In the genomic region with DNA sequence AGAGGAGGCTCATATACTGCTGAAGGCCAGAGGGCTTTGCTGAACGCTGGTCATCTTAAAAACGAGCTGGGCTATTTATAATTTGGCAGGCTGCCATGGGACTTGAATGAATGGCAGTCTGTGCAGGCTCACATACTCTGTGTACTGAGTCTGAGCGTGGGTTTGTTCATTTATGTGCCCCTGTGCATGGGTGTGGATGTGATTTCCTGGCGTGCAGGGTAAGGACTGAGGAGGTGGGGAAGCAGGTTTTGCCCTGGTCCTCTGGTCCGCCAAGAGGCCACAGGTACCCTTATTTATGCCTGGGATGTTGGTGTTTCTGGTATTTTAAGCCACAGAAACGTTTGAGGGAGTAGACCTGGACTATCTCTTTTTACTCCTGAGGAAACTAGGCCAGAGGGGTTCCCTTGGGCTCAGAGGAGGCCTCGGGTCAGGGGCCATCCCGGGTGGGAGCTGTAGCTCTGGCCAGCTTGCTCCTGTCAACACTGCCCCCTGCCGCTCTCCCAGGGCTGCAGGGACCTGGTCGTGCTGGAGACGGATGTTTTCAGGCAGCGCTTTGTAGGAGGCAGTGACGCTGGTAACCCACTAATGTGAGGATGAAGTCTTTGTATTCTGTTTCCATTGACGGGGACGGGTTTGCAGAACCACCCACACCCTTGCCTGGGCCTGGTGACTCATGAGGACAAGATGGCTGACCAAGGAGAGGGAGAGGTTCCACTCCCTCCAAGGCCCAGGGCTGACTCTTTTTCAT, we compare ENCODE assay signal across 8 cellular contexts.
DNase-seq lines count a peak whose midpoint lies in the region.

No MANE protein-coding gene starts in this region.

- H2AK5ac ChIP-seq in mesenchymal stem cell (ENCODE audit: low read length, severe bottlenecking) = no peak overlapping the region

- H3K9me3 ChIP-seq in GM23248 (ENCODE audit: low read depth) (no peaks in the 10 kb centered on the region), mesenchymal stem cell (ENCODE audit: control insufficient read depth, low read length) (no peaks in the 10 kb centered on the region)

- H3K9me2 ChIP-seq in GM23248 (ENCODE audit: insufficient read depth) = no peaks in the 10 kb centered on the region

- peak overlapping the region; percentile 70 for H4K91ac ChIP-seq in mesenchymal stem cell (ENCODE audit: low read length)

- H3K4me2 ChIP-seq in GM23248 (ENCODE audit: unreplicated experiment) (no peak overlapping the region), mesenchymal stem cell (ENCODE audit: low read length, poor library complexity, severe bottlenecking) (no peak overlapping the region)

- no peak overlapping the region for H2BK120ac ChIP-seq in mesenchymal stem cell (ENCODE audit: low read depth, low read length)

- no peaks in the 10 kb centered on the region for H3K79me2 ChIP-seq in GM23248 (ENCODE audit: insufficient read depth)

- peak overlapping the region; percentile 67 to 87 for H3K18ac ChIP-seq in mesenchymal stem cell (ENCODE audit: low read depth in 1 of 2, low read length in 2 of 2)

- H2BK12ac ChIP-seq in mesenchymal stem cell (ENCODE audit: low read length in 2 of 2) = peak overlapping the region; percentile 33 to 88

- peak overlapping the region in 1 of 2 experiments; percentile 57 for H3K23ac ChIP-seq in mesenchymal stem cell (ENCODE audit: low read length in 2 of 2)

- H3K9ac ChIP-seq in GM23248 (no peak overlapping the region), mesenchymal stem cell (ENCODE audit: low read length) (peak overlapping the region; percentile 37)

- H3K4ac ChIP-seq in mesenchymal stem cell (ENCODE audit: low read depth in 1 of 2, low read length in 2 of 2) = peak overlapping the region; percentile 52 to 62

- H4K8ac ChIP-seq in mesenchymal stem cell (ENCODE audit: low read length) = peak overlapping the region; percentile 83

- peak overlapping the region; percentile 43 for H2AFZ ChIP-seq in GM23248
- peak overlapping the region; percentile 3 for H2AFZ ChIP-seq in mesenchymal stem cell (ENCODE audit: low read depth, low read length)

- H3K14ac ChIP-seq in mesenchymal stem cell (ENCODE audit: low read length in 2 of 2) = no peak overlapping the region

- H3K4me3 ChIP-seq in GM23248 (no peak overlapping the region), mesenchymal stem cell (ENCODE audit: insufficient read depth in 1 of 2, low read depth in 1 of 2, low read length in 2 of 2) (no peak overlapping the region)

- H3K4me1 ChIP-seq in GM23248 (ENCODE audit: insufficient read depth) (peaks cover 10% of the 10 kb centered on the region), mesenchymal stem cell (ENCODE audit: control insufficient read depth, insufficient read depth, low read depth, low read length) (peaks cover 35% of the 10 kb centered on the region)

- no peak overlapping the region for H2BK5ac ChIP-seq in mesenchymal stem cell (ENCODE audit: low read depth, low read length, poor library complexity, severe bottlenecking)

- H3K36me3 ChIP-seq in GM23248 (ENCODE audit: low read depth) (no peaks in the 10 kb centered on the region), mesenchymal stem cell (ENCODE audit: control insufficient read depth in 1 of 2, insufficient read depth in 2 of 2, low read depth in 1 of 2, low read length in 2 of 2) (no peaks in the 10 kb centered on the region)

- H3K27me3 ChIP-seq in GM23248 (replicated peaks; ENCODE audit: insufficient read depth) (no peaks in the 10 kb centered on the region), mesenchymal stem cell (ENCODE audit: control insufficient read depth in 1 of 2, insufficient read depth in 1 of 2, low read length in 2 of 2) (peaks cover 0 to 1% of the 10 kb centered on the region in 2 experiments)

- no peaks in the 10 kb centered on the region for H4K20me1 ChIP-seq in GM23248 (ENCODE audit: insufficient read depth)

- H3F3A ChIP-seq in GM23248 (ENCODE audit: insufficient read depth) = peaks cover 6% of the 10 kb centered on the region; the same call in 1 of the 2 replicates

- DNase-seq in C1 segment of cervical spinal cord (lab: John Stamatoyannopoulos, UW) = peak in 12 of 14 donors; percentile 37 to 87 (median 64)
- DNase-seq in GM23248 = peak; percentile 78
- DNase-seq in NCI-H226 = peak; percentile 66
- DNase-seq in activated CD8-positive, alpha-beta memory T cell treated with anti-CD3 and anti-CD28 coated beads for 48 hours (ENCODE audit: low read depth in 2 of 3, low spot score in 2 of 3) = peak; percentile 42 to 65 (median 59)
- peak; percentile 14 for DNase-seq in effector CD8-positive, alpha-beta T cell (lab: John Stamatoyannopoulos, UW)
- peak; percentile 92 for DNase-seq in mesenchymal stem cell
- peak; percentile 56 for DNase-seq in stimulated activated CD8-positive, alpha-beta memory T cell treated with anti-CD3 and anti-CD28 coated beads, Interleukin-12 subunit alpha, Interleukin-12 subunit beta, amount 100 ng/mL, for 4 hours (ENCODE audit: low read depth)
- no peak for DNase-seq in NOMO-1 treated with dmso at 0.1 percent for 144 hours (lab: John Stamatoyannopoulos, UW; ENCODE audit: unreplicated experiment)

- peak overlapping the region; percentile 24; the same call in 1 of the 2 replicates for H3K27ac ChIP-seq in GM23248
- H3K27ac ChIP-seq in mesenchymal stem cell (ENCODE audit: low read length, poor library complexity, severe bottlenecking) = peak overlapping the region; percentile 36

- WGBS in GM23248 (ENCODE audit: low coverage in 1 of 2, low lambda C conversion rate in 2 of 2, missing lambda C conversion rate in 2 of 2), 2 experiments = 60 to 62% methylated on average over 15 of the region's 15 CpGs
- 21% methylated on average over 15 of the region's 15 CpGs for WGBS in mesenchymal stem cell

- peaks cover 44% of the 10 kb centered on the region for H3K79me1 ChIP-seq in mesenchymal stem cell (replicated peaks; ENCODE audit: low read length, poor library complexity, severe bottlenecking)

- peak overlapping the region; percentile 28 for H2BK15ac ChIP-seq in mesenchymal stem cell (ENCODE audit: low read depth, poor library complexity, severe bottlenecking)

- in situ Hi-C loops in GM23248 (cut with MboI) = no loop called here
